In the genomic region with DNA sequence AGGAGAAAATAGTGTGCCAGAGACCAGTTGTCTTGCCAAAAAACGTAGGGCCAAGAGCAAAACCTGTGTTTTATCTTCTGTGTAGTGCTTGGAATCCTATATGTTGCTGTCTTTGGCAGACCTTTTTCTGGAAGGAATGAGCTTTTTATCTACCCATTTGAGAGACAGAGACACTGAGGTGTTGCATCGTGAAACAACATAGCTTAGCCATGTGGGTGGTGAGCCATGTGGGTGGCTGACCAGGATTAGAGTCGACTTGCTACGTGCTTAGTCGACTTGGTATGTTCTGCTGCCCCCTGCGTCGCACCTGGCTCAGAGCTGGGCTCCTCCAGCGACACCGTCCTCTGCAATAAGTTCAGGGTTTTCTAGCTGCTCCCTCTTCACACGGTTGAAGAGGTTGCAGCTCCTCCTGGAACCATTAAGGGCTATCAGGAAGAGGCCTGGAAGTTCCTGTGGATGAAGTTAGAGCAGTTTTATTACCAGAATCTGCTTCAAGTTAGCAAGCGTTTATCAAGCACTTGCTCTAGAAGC, we compare ENCODE assay signal across 26 cellular contexts.
"Had no signal": no experiment of that assay in that cellular context is flagged by ENCODE, and none has a peak within 500 bp of the region (broad histone marks: within the 10 kb centered on the region; RNA-seq: fewer than 3 reads in every experiment).

No MANE protein-coding gene starts in this region.

- H3K9me3 Mint-ChIP-seq: activated B cell treated with CpG ODN at 0.5 μM for 24 hours; activated naive CD4-positive, alpha-beta T cell treated with anti-CD3 and anti-CD28 coated beads for 36 hours; activated naive CD8-positive, alpha-beta T cell treated with anti-CD3 and anti-CD28 coated beads for 36 hours; immature natural killer cell; naive thymus-derived CD8-positive, alpha-beta T cell; stimulated activated memory B cell treated with anti-CD40 and anti-IgM and Interleukin-4, amounts not matched to agents 10 μg/mL and 1 μg/mL and 100 μg/mL, for 72 hours; stimulated activated naive CD8-positive, alpha-beta T cell treated with anti-CD3 and anti-CD28 coated beads, Interleukin-15, amount 100 ng/mL, for 72 hours had no signal

- ATAC-seq: body of pancreas; naive thymus-derived CD8-positive, alpha-beta T cell; pancreas; psoas muscle; stimulated activated memory B cell treated with anti-CD40 and anti-IgM and Interleukin-4, amounts not matched to agents 10 μg/mL and 1 μg/mL and 100 μg/mL, for 72 hours; stimulated activated naive CD8-positive, alpha-beta T cell treated with anti-CD3 and anti-CD28 coated beads, Interleukin-15, amount 100 ng/mL, for 72 hours had no signal

- H3K4me3 Mint-ChIP-seq: activated B cell treated with CpG ODN at 0.5 μM for 24 hours; activated naive CD4-positive, alpha-beta T cell treated with anti-CD3 and anti-CD28 coated beads for 36 hours; activated naive CD8-positive, alpha-beta T cell treated with anti-CD3 and anti-CD28 coated beads for 36 hours; immature natural killer cell; naive thymus-derived CD8-positive, alpha-beta T cell; stimulated activated memory B cell treated with anti-CD40 and anti-IgM and Interleukin-4, amounts not matched to agents 10 μg/mL and 1 μg/mL and 100 μg/mL, for 72 hours; stimulated activated naive CD8-positive, alpha-beta T cell treated with anti-CD3 and anti-CD28 coated beads, Interleukin-15, amount 100 ng/mL, for 72 hours had no signal

- H3K4me1 Mint-ChIP-seq: activated B cell treated with CpG ODN at 0.5 μM for 24 hours; activated naive CD8-positive, alpha-beta T cell treated with anti-CD3 and anti-CD28 coated beads for 36 hours; immature natural killer cell; stimulated activated memory B cell treated with anti-CD40 and anti-IgM and Interleukin-4, amounts not matched to agents 10 μg/mL and 1 μg/mL and 100 μg/mL, for 72 hours; stimulated activated naive CD8-positive, alpha-beta T cell treated with anti-CD3 and anti-CD28 coated beads, Interleukin-15, amount 100 ng/mL, for 72 hours had no signal

- H3K27ac Mint-ChIP-seq: activated B cell treated with CpG ODN at 0.5 μM for 24 hours; activated naive CD4-positive, alpha-beta T cell treated with anti-CD3 and anti-CD28 coated beads for 36 hours; activated naive CD8-positive, alpha-beta T cell treated with anti-CD3 and anti-CD28 coated beads for 36 hours; immature natural killer cell; naive thymus-derived CD8-positive, alpha-beta T cell; stimulated activated memory B cell treated with anti-CD40 and anti-IgM and Interleukin-4, amounts not matched to agents 10 μg/mL and 1 μg/mL and 100 μg/mL, for 72 hours had no signal

- H3K36me3 Mint-ChIP-seq: activated naive CD8-positive, alpha-beta T cell treated with anti-CD3 and anti-CD28 coated beads for 36 hours; immature natural killer cell; naive thymus-derived CD8-positive, alpha-beta T cell; stimulated activated memory B cell treated with anti-CD40 and anti-IgM and Interleukin-4, amounts not matched to agents 10 μg/mL and 1 μg/mL and 100 μg/mL, for 72 hours had no signal

- H3K4me3 ChIP-seq: adrenal gland, body of pancreas, hepatocyte, pancreas, psoas muscle, smooth muscle cell had no signal

- H3K4me1 ChIP-seq: adrenal gland, body of pancreas, pancreas, psoas muscle had no signal

- H3K9me3 ChIP-seq: adrenal gland, body of pancreas, neutrophil, pancreas, psoas muscle had no signal

- H3K36me3 ChIP-seq: adrenal gland, neutrophil, pancreas had no signal

- H3K27me3 ChIP-seq: adrenal gland, body of pancreas, hepatocyte, pancreas had no signal

- DNase-seq: activated B cell treated with CpG ODN at 0.5 μM for 24 hours; activated CD8-positive, alpha-beta memory T cell treated with anti-CD3 and anti-CD28 coated beads for 24 hours; activated effector memory CD4-positive, alpha-beta T cell treated with Interleukin-2 at 50 U/mL for 16 hours; activated naive CD4-positive, alpha-beta T cell treated with anti-CD3 and anti-CD28 coated beads for 36 hours; activated naive CD8-positive, alpha-beta T cell treated with anti-CD3 and anti-CD28 coated beads for 36 hours; adrenal gland; aorta; body of pancreas; dermis blood vessel endothelial cell; effector CD4-positive, alpha-beta T cell; immature natural killer cell; midbrain; naive thymus-derived CD8-positive, alpha-beta T cell; pancreas; psoas muscle; stimulated activated CD4-positive, alpha-beta T cell treated with anti-CD3 and anti-CD28 coated beads, Interleukin-1b, Interleukin-23, amount 100 ng/mL, for 48 hours; stimulated activated CD4-positive, alpha-beta T cell treated with anti-CD3 and anti-CD28 coated beads, Interleukin-4, amount 100 ng/mL, for 4 hours; stimulated activated CD8-positive, alpha-beta memory T cell treated with anti-CD3 and anti-CD28 coated beads, Interleukin-4, amount 100 ng/mL, for 48 hours; stimulated activated naive CD8-positive, alpha-beta T cell treated with anti-CD3 and anti-CD28 coated beads, Interleukin-15, amount 100 ng/mL, for 72 hours; substantia nigra; T-helper 2 cell had no signal

- H3K27ac ChIP-seq: adrenal gland, body of pancreas, epithelial cell of prostate, hepatocyte, neutrophil, pancreas, psoas muscle had no signal
